Comparison of ENCODE assay signal across 1 cellular context in genomic region chr3:45545476-45545875, GRCh38.
TF ChIP-seq lines count a peak whose summit lies in the region.

No MANE protein-coding gene starts in this region.

TF ChIP-seq in HepG2, 621 proteins besides CTCF, POLR2A, EP300 and RAD21 (continued from another document):
- TF ChIP-seq, protein P1, sequence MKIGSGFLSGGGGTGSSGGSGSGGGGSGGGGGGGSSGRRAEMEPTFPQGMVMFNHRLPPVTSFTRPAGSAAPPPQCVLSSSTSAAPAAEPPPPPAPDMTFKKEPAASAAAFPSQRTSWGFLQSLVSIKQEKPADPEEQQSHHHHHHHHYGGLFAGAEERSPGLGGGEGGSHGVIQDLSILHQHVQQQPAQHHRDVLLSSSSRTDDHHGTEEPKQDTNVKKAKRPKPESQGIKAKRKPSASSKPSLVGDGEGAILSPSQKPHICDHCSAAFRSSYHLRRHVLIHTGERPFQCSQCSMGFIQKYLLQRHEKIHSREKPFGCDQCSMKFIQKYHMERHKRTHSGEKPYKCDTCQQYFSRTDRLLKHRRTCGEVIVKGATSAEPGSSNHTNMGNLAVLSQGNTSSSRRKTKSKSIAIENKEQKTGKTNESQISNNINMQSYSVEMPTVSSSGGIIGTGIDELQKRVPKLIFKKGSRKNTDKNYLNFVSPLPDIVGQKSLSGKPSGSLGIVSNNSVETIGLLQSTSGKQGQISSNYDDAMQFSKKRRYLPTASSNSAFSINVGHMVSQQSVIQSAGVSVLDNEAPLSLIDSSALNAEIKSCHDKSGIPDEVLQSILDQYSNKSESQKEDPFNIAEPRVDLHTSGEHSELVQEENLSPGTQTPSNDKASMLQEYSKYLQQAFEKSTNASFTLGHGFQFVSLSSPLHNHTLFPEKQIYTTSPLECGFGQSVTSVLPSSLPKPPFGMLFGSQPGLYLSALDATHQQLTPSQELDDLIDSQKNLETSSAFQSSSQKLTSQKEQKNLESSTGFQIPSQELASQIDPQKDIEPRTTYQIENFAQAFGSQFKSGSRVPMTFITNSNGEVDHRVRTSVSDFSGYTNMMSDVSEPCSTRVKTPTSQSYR (CRISPR knock-in tag; IDR thresholded peaks at IDR 0.05; ENCODE audit: borderline replicate concordance) = peak; percentile 27; the same call in 1 of the 2 replicates
- TF ChIP-seq, protein P2, sequence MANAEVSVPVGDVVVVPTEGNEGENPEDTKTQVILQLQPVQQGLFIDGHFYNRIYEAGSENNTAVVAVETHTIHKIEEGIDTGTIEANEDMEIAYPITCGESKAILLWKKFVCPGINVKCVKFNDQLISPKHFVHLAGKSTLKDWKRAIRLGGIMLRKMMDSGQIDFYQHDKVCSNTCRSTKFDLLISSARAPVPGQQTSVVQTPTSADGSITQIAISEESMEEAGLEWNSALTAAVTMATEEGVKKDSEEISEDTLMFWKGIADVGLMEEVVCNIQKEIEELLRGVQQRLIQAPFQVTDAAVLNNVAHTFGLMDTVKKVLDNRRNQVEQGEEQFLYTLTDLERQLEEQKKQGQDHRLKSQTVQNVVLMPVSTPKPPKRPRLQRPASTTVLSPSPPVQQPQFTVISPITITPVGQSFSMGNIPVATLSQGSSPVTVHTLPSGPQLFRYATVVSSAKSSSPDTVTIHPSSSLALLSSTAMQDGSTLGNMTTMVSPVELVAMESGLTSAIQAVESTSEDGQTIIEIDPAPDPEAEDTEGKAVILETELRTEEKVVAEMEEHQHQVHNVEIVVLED (CRISPR knock-in tag; IDR thresholded peaks at IDR 0.05; ENCODE audit: borderline replicate concordance) = no peak
- TF ChIP-seq NFE2L2 (IDR thresholded peaks at IDR 0.05; ENCODE audit: low read length) = peak; percentile 22; the same call in 1 of the 2 replicates
- peak; percentile 23 for TF ChIP-seq RBM22 (optimal IDR thresholded peaks at IDR 0.05; ENCODE audit: low read length)
- TF ChIP-seq, protein P3, sequence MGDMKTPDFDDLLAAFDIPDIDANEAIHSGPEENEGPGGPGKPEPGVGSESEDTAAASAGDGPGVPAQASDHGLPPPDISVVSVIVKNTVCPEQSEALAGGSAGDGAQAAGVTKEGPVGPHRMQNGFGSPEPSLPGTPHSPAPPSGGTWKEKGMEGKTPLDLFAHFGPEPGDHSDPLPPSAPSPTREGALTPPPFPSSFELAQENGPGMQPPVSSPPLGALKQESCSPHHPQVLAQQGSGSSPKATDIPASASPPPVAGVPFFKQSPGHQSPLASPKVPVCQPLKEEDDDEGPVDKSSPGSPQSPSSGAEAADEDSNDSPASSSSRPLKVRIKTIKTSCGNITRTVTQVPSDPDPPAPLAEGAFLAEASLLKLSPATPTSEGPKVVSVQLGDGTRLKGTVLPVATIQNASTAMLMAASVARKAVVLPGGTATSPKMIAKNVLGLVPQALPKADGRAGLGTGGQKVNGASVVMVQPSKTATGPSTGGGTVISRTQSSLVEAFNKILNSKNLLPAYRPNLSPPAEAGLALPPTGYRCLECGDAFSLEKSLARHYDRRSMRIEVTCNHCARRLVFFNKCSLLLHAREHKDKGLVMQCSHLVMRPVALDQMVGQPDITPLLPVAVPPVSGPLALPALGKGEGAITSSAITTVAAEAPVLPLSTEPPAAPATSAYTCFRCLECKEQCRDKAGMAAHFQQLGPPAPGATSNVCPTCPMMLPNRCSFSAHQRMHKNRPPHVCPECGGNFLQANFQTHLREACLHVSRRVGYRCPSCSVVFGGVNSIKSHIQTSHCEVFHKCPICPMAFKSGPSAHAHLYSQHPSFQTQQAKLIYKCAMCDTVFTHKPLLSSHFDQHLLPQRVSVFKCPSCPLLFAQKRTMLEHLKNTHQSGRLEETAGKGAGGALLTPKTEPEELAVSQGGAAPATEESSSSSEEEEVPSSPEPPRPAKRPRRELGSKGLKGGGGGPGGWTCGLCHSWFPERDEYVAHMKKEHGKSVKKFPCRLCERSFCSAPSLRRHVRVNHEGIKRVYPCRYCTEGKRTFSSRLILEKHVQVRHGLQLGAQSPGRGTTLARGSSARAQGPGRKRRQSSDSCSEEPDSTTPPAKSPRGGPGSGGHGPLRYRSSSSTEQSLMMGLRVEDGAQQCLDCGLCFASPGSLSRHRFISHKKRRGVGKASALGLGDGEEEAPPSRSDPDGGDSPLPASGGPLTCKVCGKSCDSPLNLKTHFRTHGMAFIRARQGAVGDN (CRISPR knock-in tag; IDR thresholded peaks at IDR 0.05) = peak; percentile 31; the same call in 1 of the 2 replicates
- TF ChIP-seq FOSL2 (CRISPR knock-in tag; IDR thresholded peaks at IDR 0.05) = peak; percentile 81
- peak; percentile 57 for TF ChIP-seq NFE2 (CRISPR knock-in tag; IDR thresholded peaks at IDR 0.05)
